Comparison of ENCODE assay signal across 9 cellular contexts in the genomic region with DNA sequence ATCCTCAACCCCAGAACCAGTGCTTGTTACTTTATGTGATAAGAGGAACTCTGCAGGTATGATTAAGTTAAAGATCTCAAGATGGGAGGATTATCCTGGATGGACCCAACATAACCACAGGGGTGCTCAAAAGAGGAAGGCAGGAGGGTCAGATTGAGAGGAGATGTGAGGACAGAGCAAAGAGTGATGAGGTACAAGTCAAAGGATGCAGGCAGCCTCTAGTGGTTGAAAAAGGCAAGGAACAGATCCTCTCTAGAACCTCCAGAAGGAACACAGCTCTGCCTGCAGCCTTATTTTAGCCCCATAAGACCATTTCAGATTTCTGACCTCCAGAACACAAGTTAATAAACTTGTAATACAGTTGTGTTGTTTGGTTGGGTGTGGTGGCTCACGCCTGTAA. TPM values are rescaled to one million over a fixed set of nuclear protein-coding genes. Genes with fewer than 3 reads are reported as not detected.
DNase-seq lines count a peak whose midpoint lies in the region; ATAC-seq and TF ChIP-seq lines count a peak whose summit lies in the region.
"Had no signal": no experiment of that assay in that cellular context is flagged by ENCODE, and none has a peak within 500 bp of the region (broad histone marks: within the 10 kb centered on the region; RNA-seq: fewer than 3 reads in every experiment).

No MANE protein-coding gene starts in this region.

- no peaks in the 10 kb centered on the region for H3K9me3 Mint-ChIP-seq in CD8-positive, alpha-beta memory T cell
- H3K9me3 Mint-ChIP-seq: activated B cell treated with CpG ODN at 0.5 μM for 24 hours had no signal

- TF ChIP-seq CTCF in C4-2B (conservative IDR thresholded peaks at IDR 0.05) (peak; percentile 30), SK-N-SH (IDR thresholded peaks at IDR 0.05) (peak; percentile 38; the same call in 1 of the 2 replicates)

- peaks cover 15 to 35% (median 34%) of the 10 kb centered on the region in 3 donors for H3K4me1 Mint-ChIP-seq in CD8-positive, alpha-beta memory T cell

- no peaks in the 10 kb centered on the region for H3K9me3 ChIP-seq in SK-N-SH
- no peaks in the 10 kb centered on the region for H3K9me3 ChIP-seq in CD8-positive, alpha-beta memory T cell (ENCODE audit: low read length)

- no peaks in the 10 kb centered on the region for H3K27me3 ChIP-seq in SK-N-SH (ENCODE audit: insufficient read depth)
- H3K27me3 ChIP-seq in CD8-positive, alpha-beta memory T cell (ENCODE audit: insufficient read depth, low read length, poor library complexity, severe bottlenecking): no peaks in the 10 kb centered on the region

- peaks cover 8% of the 10 kb centered on the region for H3K79me2 ChIP-seq in SK-N-SH (ENCODE audit: insufficient read depth)

- no peak overlapping the region for H3K27ac ChIP-seq in C4-2B
- H3K27ac ChIP-seq in SK-N-SH (ENCODE audit: low read depth in 2 of 2, low read length in 1 of 2): no peak overlapping the region
- H3K27ac ChIP-seq in CD8-positive, alpha-beta memory T cell (ENCODE audit: low read depth, low read length): no peak overlapping the region

- TF ChIP-seq EP300 in SK-N-SH (IDR thresholded peaks at IDR 0.05; ENCODE audit: borderline replicate concordance in 1 of 2, low read depth in 1 of 2, low read length in 1 of 2): no peak

- ATAC-seq in HG02852 (IDR thresholded peaks at IDR 0.05; ENCODE audit: unreplicated experiment): no peak

- H3K36me3 Mint-ChIP-seq in CD8-positive, alpha-beta memory T cell: peaks cover 3 to 9% (median 5%) of the 10 kb centered on the region in 3 donors

- no peak overlapping the region for H3K4me2 ChIP-seq in SK-N-SH

- no peaks in the 10 kb centered on the region for H4K20me1 ChIP-seq in SK-N-SH (ENCODE audit: insufficient read depth)

- no peak overlapping the region for H3K9ac ChIP-seq in SK-N-SH

- H3K4me3 ChIP-seq in SK-N-SH (ENCODE audit: low read depth in 2 of 2, low read length in 1 of 2): no peak overlapping the region
- H3K4me3 ChIP-seq in CD8-positive, alpha-beta memory T cell (ENCODE audit: low read length): no peak overlapping the region

- POLR2A ChIA-PET in SK-N-SH (lab: Yijun Ruan, JAX): no interaction called here
- POLR2A ChIA-PET in CD8-positive, alpha-beta memory T cell (lab: Charles Lee): no interaction called here

- WGBS in SK-N-SH (ENCODE audit: low lambda C conversion rate): 89% methylated on average over 1 of the region's 1 CpG

- CTCF ChIA-PET in SK-N-SH (lab: Yijun Ruan, JAX): interaction anchor here (0.9 to 1.5 kb wide), 3 partner anchors 10 to 20 kb away, joined by 3 to 5 read pairs (median 3); no protein-coding TSS in a partner anchor
- CTCF ChIA-PET in CD8-positive, alpha-beta memory T cell (lab: Charles Lee): no interaction called here

- no peaks in the 10 kb centered on the region for H3K9me2 ChIP-seq in SK-N-SH

- H3K4me3 Mint-ChIP-seq in CD8-positive, alpha-beta memory T cell: no peak overlapping the region
- H3K4me3 Mint-ChIP-seq: activated B cell treated with CpG ODN at 0.5 μM for 24 hours had no signal

- TF ChIP-seq RAD21 in SK-N-SH (IDR thresholded peaks at IDR 0.05; ENCODE audit: low read length): peak; percentile 44; the same call in 1 of the 2 replicates

- H3F3A ChIP-seq in SK-N-SH (replicated peaks; ENCODE audit: insufficient read depth): no peaks in the 10 kb centered on the region

- peaks cover 0 to 2% of the 10 kb centered on the region in 2 experiments; a peak in 2 of 4 replicates for H3K4me1 ChIP-seq in SK-N-SH (ENCODE audit: control insufficient read depth in 1 of 2, insufficient read depth in 2 of 2, low read depth in 1 of 2, low read length in 1 of 2)
- H3K4me1 ChIP-seq in CD8-positive, alpha-beta memory T cell (ENCODE audit: insufficient read depth, low read length): no peaks in the 10 kb centered on the region

- no peak overlapping the region for H2AFZ ChIP-seq in SK-N-SH (ENCODE audit: low read depth)

- H3K27ac Mint-ChIP-seq in CD8-positive, alpha-beta memory T cell: no peak overlapping the region
- H3K27ac Mint-ChIP-seq: activated B cell treated with CpG ODN at 0.5 μM for 24 hours had no signal

- DNase-seq in HCEC 1CT: peak; percentile 49
- DNase-seq in SK-N-SH: no peak
- DNase-seq in glomerular endothelial cell (ENCODE audit: extremely low read depth, low read depth, low spot score): peak; percentile 2
- no peak for DNase-seq in NCI-H2107 (lab: John Stamatoyannopoulos, UW)
- no peak for DNase-seq in T-helper 1 cell
- DNase-seq in CD8-positive, alpha-beta memory T cell: no peak
- DNase-seq: activated B cell treated with CpG ODN at 0.5 μM for 24 hours had no signal

- H3K36me3 ChIP-seq in SK-N-SH (replicated peaks in 1 of 2; ENCODE audit: control insufficient read depth in 1 of 2, insufficient read depth in 2 of 2, low read length in 1 of 2): no peaks in the 10 kb centered on the region
- H3K36me3 ChIP-seq in CD8-positive, alpha-beta memory T cell (ENCODE audit: insufficient read depth, low read length): no peaks in the 10 kb centered on the region

- H3K27me3 Mint-ChIP-seq in CD8-positive, alpha-beta memory T cell: no peaks in the 10 kb centered on the region
- H3K27me3 Mint-ChIP-seq: activated B cell treated with CpG ODN at 0.5 μM for 24 hours had no signal

TF ChIP-seq in SK-N-SH, 30 proteins besides CTCF, POLR2A, EP300 and RAD21:
- no peak for TF ChIP-seq JUND (IDR thresholded peaks at IDR 0.05)
- TF ChIP-seq SMC3 (IDR thresholded peaks at IDR 0.05; ENCODE audit: low read depth, low read length): peak; percentile 23; the same call in 1 of the 2 replicates

RNA-seq across cellular contexts. Expression of a gene that starts 41.2 kb away (rescaled TPM):
- polyA plus RNA-seq in SK-N-SH (2012; rRNA removed): 5.6 and 6.3 TPM in 2 replicates
- 6.3 and 6.7 TPM in 2 replicates for polyA plus RNA-seq in SK-N-SH (2012; cell fraction: cytosol; rRNA removed)
- 2.3 and 4.4 TPM in 2 replicates for polyA plus RNA-seq in SK-N-SH (2012; cell fraction: nucleus; rRNA removed)
- 6.3 and 7.8 TPM in 2 replicates for total RNA-seq in glomerular endothelial cell
- 10 to 100 TPM; 13.7 to 14.2 TPM for total RNA-seq in CD8-positive, alpha-beta memory T cell
- polyA plus RNA-seq in CD8-positive, alpha-beta memory T cell: 13.4 TPM

Comparison
In these comparisons a context has a peak if more than half of its experiments do, and no peak if none do; other contexts are left out.
1. DNase-seq: peak in HCEC 1CT (single experiment) and glomerular endothelial cell (single experiment); none in SK-N-SH (single experiment), NCI-H2107 (single experiment), T-helper 1 cell (0 of 5) and CD8-positive, alpha-beta memory T cell (0 of 5).